ENCODE assay signal across 3 cellular contexts in genomic region chr4:99136329-99136728, GRCh38.
TF ChIP-seq lines count a peak whose summit lies in the region.

No MANE protein-coding gene starts in this region.

TF ChIP-seq in A549, 52 proteins besides CTCF, POLR2A, EP300 and RAD21:
- no peak for TF ChIP-seq USF2 (IDR thresholded peaks at IDR 0.05)
- TF ChIP-seq RNF2 (IDR thresholded peaks at IDR 0.05; ENCODE audit: borderline replicate concordance, low read depth), result no peak
- TF ChIP-seq KDM1A (IDR thresholded peaks at IDR 0.05; ENCODE audit: low read depth), result no peak
- peak; percentile 41 for TF ChIP-seq MAFK (IDR thresholded peaks at IDR 0.05; ENCODE audit: partially characterized antibody)
- TF ChIP-seq NFE2L2 (conservative IDR thresholded peaks at IDR 0.05; ENCODE audit: low read length), result no peak

TF ChIP-seq in K562, 482 proteins besides CTCF, POLR2A, EP300 and RAD21:
- TF ChIP-seq RBM15 (IDR thresholded peaks at IDR 0.05; ENCODE audit: insufficient read depth, low read length) (no peak), ZNF316 (IDR thresholded peaks at IDR 0.05) (peak; percentile 81), POLR2AphosphoS5 (IDR thresholded peaks at IDR 0.05; ENCODE audit: control insufficient read depth, insufficient read depth, low read depth, low read length) (no peak), ZNF77 (CRISPR knock-in tag; IDR thresholded peaks at IDR 0.05) (no peak), RBM22 (IDR thresholded peaks at IDR 0.05; ENCODE audit: low read depth, low read length, poor library complexity, severe bottlenecking) (no peak), ZBED1 (IDR thresholded peaks at IDR 0.05) (no peak), MBD2 (IDR thresholded peaks at IDR 0.05; ENCODE audit: borderline replicate concordance, low read depth) (no peak), ZNF431 (CRISPR knock-in tag; IDR thresholded peaks at IDR 0.05) (no peak), MCM5 (IDR thresholded peaks at IDR 0.05; ENCODE audit: low read depth) (no peak), USF2 (CRISPR knock-in tag; IDR thresholded peaks at IDR 0.05) (no peak), GTF2E2 (tag; IDR thresholded peaks at IDR 0.05) (no peak), MAFG (tag; conservative IDR thresholded peaks at IDR 0.05) (peak; percentile 58), NUFIP1 (IDR thresholded peaks at IDR 0.05; ENCODE audit: partially characterized antibody) (no peak), STAT5B (CRISPR knock-in tag; IDR thresholded peaks at IDR 0.05) (no peak), KDM5B (IDR thresholded peaks at IDR 0.05; ENCODE audit: insufficient replicate concordance, low read depth, low read length) (no peak), RCOR1 (IDR thresholded peaks at IDR 0.05; ENCODE audit: borderline replicate concordance in 1 of 2, low read depth in 2 of 2, low read length in 2 of 2) (no peak), SIRT6 (IDR thresholded peaks at IDR 0.05; ENCODE audit: low read depth, low read length) (no peak), C11orf30 (IDR thresholded peaks at IDR 0.05; ENCODE audit: low read depth) (peak; percentile 69; the same call in 1 of the 2 replicates)

TF ChIP-seq in liver, 16 proteins besides CTCF, POLR2A, EP300 and RAD21:
- TF ChIP-seq EGR1 (IDR thresholded peaks at IDR 0.05; ENCODE audit: low read depth in 2 of 2) (no peak), ATF3 (IDR thresholded peaks at IDR 0.05) (peak; percentile 49), SP1 (IDR thresholded peaks at IDR 0.05) (no peak), YY1 (IDR thresholded peaks at IDR 0.05) (peak; percentile 50), FOXA2 (IDR thresholded peaks at IDR 0.05) (peak; percentile 33), RXRA (IDR thresholded peaks at IDR 0.05) (peak in 1 of 2 donors; percentile 31), REST (IDR thresholded peaks at IDR 0.05) (peak; percentile 19)
TF ChIP-seq in liver: peak in this region for 5.
